8 cellular contexts compared by ENCODE assay signal in genomic region chr4:9703391-9703790, GRCh38.
DNase-seq lines count a peak whose midpoint lies in the region; ATAC-seq, FAIRE-seq and TF ChIP-seq lines count a peak whose summit lies in the region.

No MANE protein-coding gene starts in this region.

- 15 to 32% (median 21%) methylated on average over 9 to 11 of the region's 11 CpGs for WGBS in adrenal gland, 4 donors

- H3K27me3 ChIP-seq in adrenal gland, result no peaks in the 10 kb centered on the region

- no peaks in the 10 kb centered on the region for H3K4me1 ChIP-seq in adrenal gland (replicated peaks in 1 of 2)
- no peaks in the 10 kb centered on the region for H3K4me1 ChIP-seq in kidney (ENCODE audit: control insufficient read depth in 1 of 2, insufficient read depth in 1 of 2, low read depth in 1 of 2, low read length in 2 of 2)

- no peak overlapping the region for H3K27ac ChIP-seq in adrenal gland
- no peak overlapping the region for H3K27ac ChIP-seq in kidney (ENCODE audit: low read depth in 2 of 2, low read length in 2 of 2)

- H3K4me3 ChIP-seq in adrenal gland (no peak overlapping the region), kidney (ENCODE audit: low read length in 2 of 2) (no peak overlapping the region)

- peak; percentile 47 for DNase-seq in GF-D8 (lab: John Stamatoyannopoulos, UW)
- DNase-seq in LoVo (ENCODE audit: low spot score), result peak; percentile 30
- peak; percentile 70 for DNase-seq in SKM-1 (lab: John Stamatoyannopoulos, UW; ENCODE audit: unreplicated experiment)
- peak in 6 of 7 donors; percentile 23 to 71 (median 46) for DNase-seq in adrenal gland
- no peak for DNase-seq in kidney
- peak; percentile 65 for DNase-seq in stimulated activated CD4-positive, alpha-beta T cell treated with anti-CD3 and anti-CD28 coated beads, Interleukin-4, amount 100 ng/mL, for 24 hours
- no peak for DNase-seq in epidermal melanocyte (ENCODE audit: insufficient read length, low spot score)

- TF ChIP-seq POLR2A in adrenal gland (IDR thresholded peaks at IDR 0.05), result no peak

- ATAC-seq in GM18858 (IDR thresholded peaks at IDR 0.05; ENCODE audit: unreplicated experiment), result no peak

- intact Hi-C loops in adrenal gland (cut with DNase I), result no loop called here
- intact Hi-C loops in kidney (cut with DNase I), result no loop called here

- peak; percentile 33 to 50 (median 42) for TF ChIP-seq CTCF in adrenal gland (IDR thresholded peaks at IDR 0.05)
- peak; percentile 69 for TF ChIP-seq CTCF in kidney (IDR thresholded peaks at IDR 0.05; ENCODE audit: borderline replicate concordance, extremely low read depth, insufficient read depth)

- H3K9ac ChIP-seq in kidney (ENCODE audit: low read length in 2 of 2), result no peak overlapping the region

- H3K36me3 ChIP-seq in adrenal gland (replicated peaks in 1 of 2) (no peaks in the 10 kb centered on the region), kidney (ENCODE audit: control insufficient read depth in 1 of 2, insufficient read depth in 2 of 2, low read length in 2 of 2) (no peaks in the 10 kb centered on the region)

- H3K9me3 ChIP-seq in adrenal gland (replicated peaks in 1 of 3) (no peaks in the 10 kb centered on the region), kidney (ENCODE audit: control insufficient read depth in 1 of 2, low read length in 2 of 2) (no peaks in the 10 kb centered on the region)

- no peak for FAIRE-seq in kidney (lab: Jason Lieb, UNC)

Comparison
In these comparisons a context has a peak if more than half of its experiments do, and no peak if none do; other contexts are left out.
1. DNase-seq: peak in GF-D8 (single experiment), LoVo (single experiment), SKM-1 (single experiment), adrenal gland (6 of 7) and stimulated activated CD4-positive, alpha-beta T cell treated with anti-CD3 and anti-CD28 coated beads, Interleukin-4, amount 100 ng/mL, for 24 hours (single experiment); none in kidney (single experiment) and epidermal melanocyte (single experiment).